15 cellular contexts compared by ENCODE assay signal in genomic region chr11:72678524-72678923, GRCh38. TPM values are rescaled to one million over a fixed set of nuclear protein-coding genes. Genes with fewer than 3 reads are reported as not detected.
DNase-seq lines count a peak whose midpoint lies in the region; ATAC-seq lines count a peak whose summit lies in the region.
"Had no signal": no experiment of that assay in that cellular context is flagged by ENCODE, and none has a peak within 500 bp of the region (broad histone marks: within the 10 kb centered on the region; RNA-seq: fewer than 3 reads in every experiment).

No MANE protein-coding gene starts in this region.

- no peaks in the 10 kb centered on the region for H3K79me1 ChIP-seq in neuronal stem cell (ENCODE audit: low read depth, low read length)

- H2BK120ac ChIP-seq in neuronal stem cell (ENCODE audit: low read depth, low read length) = no peak overlapping the region

- H3K27ac ChIP-seq in caudate nucleus (ENCODE audit: low read depth, low read length) (peak overlapping the region; percentile 11), neuronal stem cell (replicated peaks; ENCODE audit: low read length) (no peak overlapping the region)
- H3K27ac ChIP-seq: 22Rv1 had no signal

- no peak overlapping the region for H3K4ac ChIP-seq in neuronal stem cell (ENCODE audit: low read length)

- no peak overlapping the region for H2BK15ac ChIP-seq in neuronal stem cell (ENCODE audit: low read length)

- DNase-seq in DMS53 (lab: John Stamatoyannopoulos, UW) (peak; percentile 32), DMS53 treated with DMSO at 0.1 percent for 48 hours (lab: John Stamatoyannopoulos, UW; ENCODE audit: unreplicated experiment) (no peak), caudate nucleus (lab: John Stamatoyannopoulos, UW) (peak in 8 of 61 donors; percentile 10 to 53 (median 32)), neuronal stem cell (ENCODE audit: low spot score) (no peak), NCI-H1436 treated with DMSO at 0.1 percent for 48 hours (lab: John Stamatoyannopoulos, UW) (no peak), retina (no peak)
- DNase-seq: COR-L47, DMS153, GF-D8, H7, IMR-90 had no signal

- H2AFZ ChIP-seq in neuronal stem cell (ENCODE audit: low read length) = no peak overlapping the region
- H2AFZ ChIP-seq: GM23338 had no signal

- no peak overlapping the region for H3K14ac ChIP-seq in neuronal stem cell (ENCODE audit: low read length)

- H3K23ac ChIP-seq in neuronal stem cell (ENCODE audit: low read depth, low read length, poor library complexity) = peak overlapping the region; percentile 13

- H3K18ac ChIP-seq in neuronal stem cell (ENCODE audit: low read length) = no peak overlapping the region

- no peaks in the 10 kb centered on the region for H3K36me3 ChIP-seq in neuronal stem cell (replicated peaks in 1 of 2; ENCODE audit: control insufficient read depth in 2 of 2, insufficient read depth in 2 of 2, low read length in 2 of 2)

- H3K4me3 ChIP-seq in neuronal stem cell (ENCODE audit: low read length in 2 of 2) = no peak overlapping the region
- H3K4me3 ChIP-seq: GM23338 had no signal

- no peaks in the 10 kb centered on the region for H3K9me3 ChIP-seq in neuronal stem cell (replicated peaks in 1 of 2; ENCODE audit: control insufficient read depth in 2 of 2, insufficient read depth in 1 of 2, low read depth in 1 of 2, low read length in 2 of 2)

- no CpG with 5 or more reads among the region's 8 CpGs for WGBS in neuronal stem cell (ENCODE audit: extremely low coverage in 2 of 2, insufficient read length in 2 of 2, insufficient replicate concordance in 1 of 2), 2 donors

- no peak for ATAC-seq in GM21529 (IDR thresholded peaks at IDR 0.05; ENCODE audit: unreplicated experiment)
- ATAC-seq: CD8-positive, alpha-beta T cell; GM23338 had no signal

- H3K4me2 ChIP-seq in neuronal stem cell (ENCODE audit: insufficient read depth, low read length, poor library complexity, severe bottlenecking) = no peak overlapping the region
- H3K4me2 ChIP-seq: GM23338 had no signal

- H2BK12ac ChIP-seq in neuronal stem cell (ENCODE audit: low read length) = no peak overlapping the region

- no peak overlapping the region for H2BK5ac ChIP-seq in neuronal stem cell (ENCODE audit: low read length)

- peaks cover 0 to 66% (median 47%) of the 10 kb centered on the region in 3 experiments for H3K27me3 ChIP-seq in neuronal stem cell (ENCODE audit: control insufficient read depth in 3 of 3, insufficient read depth in 3 of 3, low read depth in 1 of 3, low read length in 3 of 3)

- no peak overlapping the region for H2AK5ac ChIP-seq in neuronal stem cell (ENCODE audit: low read depth, low read length)

- H4K8ac ChIP-seq in neuronal stem cell (ENCODE audit: low read depth, low read length) = no peak overlapping the region

- H3K4me1 ChIP-seq in neuronal stem cell (ENCODE audit: control insufficient read depth in 2 of 2, insufficient read depth in 1 of 2, low read depth in 1 of 2, low read length in 2 of 2) = peaks cover 10 to 20% of the 10 kb centered on the region in 2 donors

- H4K91ac ChIP-seq in neuronal stem cell (ENCODE audit: low read depth, low read length, poor library complexity) = no peak overlapping the region

- H3K9ac ChIP-seq in neuronal stem cell (ENCODE audit: low read depth, low read length, poor library complexity) = no peak overlapping the region

RNA-seq across cellular contexts. Expression of gene PDE2A, which starts 4.3 kb away (rescaled TPM):
- polyA plus RNA-seq in neuronal stem cell (2013, experiment 1 of 2) = 1.7 TPM
- polyA plus RNA-seq in neuronal stem cell (2013, experiment 2 of 2) = 1.7 TPM
